Comparison of ENCODE assay signal across 8 cellular contexts in genomic region chr3:97658670-97659285, GRCh38.
DNase-seq lines count a peak whose midpoint lies in the region; ATAC-seq and TF ChIP-seq lines count a peak whose summit lies in the region.

No MANE protein-coding gene starts in this region.

- H3K4me3 Mint-ChIP-seq in nephron progenitor cell = no peak overlapping the region

- H3K36me3 Mint-ChIP-seq in nephron progenitor cell (ENCODE audit: low read depth) = no peaks in the 10 kb centered on the region

- TF ChIP-seq CTCF in cardiac fibroblast (IDR thresholded peaks at IDR 0.05; ENCODE audit: low read depth, low read length) = peak; percentile 64
- peak; percentile 79 for TF ChIP-seq CTCF in nephron progenitor cell (IDR thresholded peaks at IDR 0.05)

- ATAC-seq in HG02678 (IDR thresholded peaks at IDR 0.05; ENCODE audit: unreplicated experiment) = peak; percentile 62

- no peak overlapping the region for H3K27ac ChIP-seq in substantia nigra (ENCODE audit: low read depth, low read length, poor library complexity, severe bottlenecking)

- H3K4me1 Mint-ChIP-seq in nephron progenitor cell = no peaks in the 10 kb centered on the region

- H3K4me3 ChIP-seq in cardiac fibroblast (replicated peaks in 1 of 2; ENCODE audit: low read depth in 2 of 2, low read length in 2 of 2) = no peak overlapping the region

- H3K27me3 Mint-ChIP-seq in nephron progenitor cell (ENCODE audit: low read depth, poor library complexity) = no peaks in the 10 kb centered on the region

- H3K27ac Mint-ChIP-seq in nephron progenitor cell = no peak overlapping the region

- H3K9me3 Mint-ChIP-seq in nephron progenitor cell = no peaks in the 10 kb centered on the region

- DNase-seq in D341Med (ENCODE audit: low spot score) (peak; percentile 39), NCI-H460 (ENCODE audit: extremely low read depth, low read depth) (peak; percentile 33), cardiac fibroblast (ENCODE audit: low read depth in 2 of 2) (peak; percentile 12 to 49), nephron progenitor cell (peak; percentile 10), globus pallidus (ENCODE audit: low spot score) (no peak), substantia nigra (lab: John Stamatoyannopoulos, UW) (no peak)
- no peak for DNase-seq in activated CD8-positive, alpha-beta memory T cell treated with anti-CD3 and anti-CD28 coated beads for 24 hours

Comparison
In these comparisons a context has a peak if more than half of its experiments do, and no peak if none do; other contexts are left out.
1. DNase-seq: peak in D341Med (single experiment), NCI-H460 (single experiment), cardiac fibroblast (2 of 2) and nephron progenitor cell (single experiment); none in globus pallidus (single experiment), activated CD8-positive, alpha-beta memory T cell treated with anti-CD3 and anti-CD28 coated beads for 24 hours (single experiment) and substantia nigra (0 of 49).